ENCODE assay signal across 19 cellular contexts in the genomic region with DNA sequence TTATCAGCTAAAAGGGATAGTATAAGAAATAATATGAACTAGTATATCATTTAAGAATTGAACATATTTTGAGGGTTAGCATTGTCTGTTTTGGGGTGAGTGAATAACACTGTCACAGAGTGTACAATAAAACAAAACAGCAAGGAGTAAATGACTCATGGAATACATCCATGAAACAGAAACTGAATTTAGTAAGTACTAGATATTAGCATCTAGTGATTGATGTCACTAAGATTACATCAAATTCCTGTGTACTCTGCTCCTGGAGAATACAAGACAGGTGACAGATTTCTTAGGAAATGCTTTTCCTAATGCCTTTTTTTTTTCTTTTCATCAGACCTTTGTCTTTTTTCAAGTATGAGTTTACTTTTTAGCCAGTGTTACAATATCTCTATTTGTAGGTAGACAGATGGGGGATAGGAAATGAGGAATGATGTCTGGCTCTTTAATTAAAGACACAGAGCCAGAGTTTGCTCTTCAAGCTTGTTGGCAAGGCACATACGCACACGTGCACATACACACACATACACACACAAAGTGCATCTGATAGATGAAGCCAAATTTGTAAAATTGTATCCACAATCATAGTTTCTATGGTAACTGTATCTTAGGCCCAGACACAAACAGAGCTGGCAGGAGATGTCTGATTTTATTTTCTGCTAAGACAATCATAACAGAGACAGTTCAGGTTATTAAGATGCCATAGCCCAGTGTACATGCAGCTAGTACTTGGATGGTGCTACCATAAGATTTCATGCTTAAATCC.
DNase-seq lines count a peak whose midpoint lies in the region; ATAC-seq and TF ChIP-seq lines count a peak whose summit lies in the region.
"Had no signal": no experiment of that assay in that cellular context is flagged by ENCODE, and none has a peak within 500 bp of the region (broad histone marks: within the 10 kb centered on the region; RNA-seq: fewer than 3 reads in every experiment).

No MANE protein-coding gene starts in this region.

- ATAC-seq in SK-N-SH treated with all-trans-retinoic acid at 6 μM for 48 hours: peak; percentile 81
- ATAC-seq in HG03565 (IDR thresholded peaks at IDR 0.05; ENCODE audit: unreplicated experiment): no peak
- ATAC-seq: natural killer cell, Right ventricle myocardium inferior, T-cell had no signal

- no peaks in the 10 kb centered on the region for H3K9me3 ChIP-seq in effector memory CD4-positive, alpha-beta T cell (ENCODE audit: control insufficient read depth, low read length)
- H3K9me3 ChIP-seq: upper lobe of right lung had no signal

- H3K4me3 ChIP-seq in effector memory CD4-positive, alpha-beta T cell (ENCODE audit: insufficient read depth, low read depth, low read length, poor library complexity, severe bottlenecking): no peak overlapping the region
- H3K4me3 ChIP-seq: cardiac muscle cell, upper lobe of right lung had no signal

- DNase-seq in DMS53 (lab: John Stamatoyannopoulos, UW) (peak; percentile 13), DMS53 treated with DMSO at 0.1 percent for 48 hours (lab: John Stamatoyannopoulos, UW; ENCODE audit: unreplicated experiment) (no peak), EH (ENCODE audit: low read depth) (peak; percentile 13), lung microvascular endothelial cell (ENCODE audit: low read depth in 2 of 2) (peak; percentile 16 to 19), HuH-7.5 (ENCODE audit: low spot score) (no peak)
- no peak for DNase-seq in effector memory CD4-positive, alpha-beta T cell
- DNase-seq: activated CD4-positive, alpha-beta memory T cell treated with anti-CD3 and anti-CD28 coated beads for 36 hours; activated T-cell treated with anti-CD3 and anti-CD28 coated beads, Interleukin-2, amount 50 U/mL, for 24 hours; dermis blood vessel endothelial cell; natural killer cell; NCI-H146; posterior cingulate gyrus; T-cell; upper lobe of right lung had no signal

- H3K27me3 ChIP-seq in effector memory CD4-positive, alpha-beta T cell (replicated peaks; ENCODE audit: control insufficient read depth, insufficient read depth, low read length, poor library complexity, severe bottlenecking): no peaks in the 10 kb centered on the region
- H3K27me3 ChIP-seq: cardiac muscle cell, upper lobe of right lung had no signal

- no peak overlapping the region for H3K27ac ChIP-seq in effector memory CD4-positive, alpha-beta T cell (ENCODE audit: insufficient read depth, low read length, poor library complexity, severe bottlenecking)
- H3K27ac ChIP-seq: 22Rv1, cardiac muscle cell, upper lobe of right lung had no signal

- no peaks in the 10 kb centered on the region for H3K36me3 ChIP-seq in effector memory CD4-positive, alpha-beta T cell (ENCODE audit: control insufficient read depth, insufficient read depth, low read length)
- H3K36me3 ChIP-seq: cardiac muscle cell, upper lobe of right lung had no signal

- no peaks in the 10 kb centered on the region for H3K4me1 ChIP-seq in effector memory CD4-positive, alpha-beta T cell (ENCODE audit: control insufficient read depth, insufficient read depth, low read length, poor library complexity, severe bottlenecking)

TF ChIP-seq in SK-N-SH treated with all-trans-retinoic acid at 6 μM for 48 hours, 23 proteins besides CTCF, POLR2A, EP300 and RAD21:
- TF ChIP-seq BACH2 (CRISPR knock-in tag; IDR thresholded peaks at IDR 0.05; ENCODE audit: borderline replicate concordance) (no peak), OSR1 (CRISPR knock-in tag; IDR thresholded peaks at IDR 0.05) (no peak), ZC3H10 (CRISPR knock-in tag; IDR thresholded peaks at IDR 0.05) (no peak), PPARA (CRISPR knock-in tag; IDR thresholded peaks at IDR 0.05; ENCODE audit: borderline replicate concordance) (no peak), ISL1 (CRISPR knock-in tag; IDR thresholded peaks at IDR 0.05) (peak; percentile 57), ZNF70 (CRISPR knock-in tag; IDR thresholded peaks at IDR 0.05) (no peak), ZNF8 (CRISPR knock-in tag; IDR thresholded peaks at IDR 0.05) (no peak)

Comparison
In these comparisons a context has a peak if more than half of its experiments do, and no peak if none do; other contexts are left out.
1. DNase-seq: peak in DMS53 (single experiment), EH (single experiment) and lung microvascular endothelial cell (2 of 2); none in DMS53 treated with DMSO at 0.1 percent for 48 hours (single experiment), HuH-7.5 (single experiment) and effector memory CD4-positive, alpha-beta T cell (0 of 3).